14 cellular contexts compared by ENCODE assay signal in the genomic region with DNA sequence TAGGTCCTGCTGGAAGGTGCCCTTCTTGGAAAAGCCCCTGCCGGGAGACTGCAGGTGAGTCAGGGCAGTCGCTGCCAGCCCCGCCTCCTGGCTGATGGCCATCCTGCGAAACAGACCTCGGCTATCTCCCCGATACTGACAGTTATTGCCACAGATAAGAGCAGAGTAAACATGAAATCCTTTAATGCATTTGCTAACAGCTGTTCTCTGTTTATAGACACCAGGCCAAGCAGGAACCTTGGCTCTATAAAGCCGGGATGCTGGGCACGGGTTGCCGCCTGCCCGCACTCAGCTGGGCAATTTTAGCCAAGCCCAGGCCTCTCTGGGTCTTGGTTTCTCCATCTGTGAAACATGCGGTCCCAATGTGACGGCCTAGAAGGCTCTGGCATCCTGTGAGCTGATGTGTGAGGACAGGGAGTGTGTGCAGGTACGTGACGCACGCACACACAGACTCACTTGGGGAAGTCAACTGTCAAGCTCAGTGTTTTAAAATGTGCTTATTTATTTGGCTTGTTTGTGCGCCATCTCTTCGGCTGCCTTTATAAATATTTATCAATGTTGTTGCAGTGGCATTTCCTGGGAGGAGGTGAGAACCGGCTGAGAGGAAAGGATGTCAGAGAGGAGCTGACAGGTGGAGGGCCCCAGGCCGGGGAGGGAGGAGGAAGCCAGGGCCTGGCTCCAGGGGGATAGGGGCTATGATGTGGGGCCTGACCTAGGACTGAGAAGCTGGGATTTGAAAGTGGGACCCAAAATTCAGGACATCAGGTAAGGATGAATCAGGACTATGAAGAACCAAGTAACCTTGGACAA. TPM values are rescaled to one million over a fixed set of nuclear protein-coding genes. Genes with fewer than 3 reads are reported as not detected.
DNase-seq lines count a peak whose midpoint lies in the region; ATAC-seq and TF ChIP-seq lines count a peak whose summit lies in the region.
"Had no signal": no experiment of that assay in that cellular context is flagged by ENCODE, and none has a peak within 500 bp of the region (broad histone marks: within the 10 kb centered on the region; RNA-seq: fewer than 3 reads in every experiment).

No MANE protein-coding gene starts in this region.

- no TSS peak for BruUV-seq in PC-9 (replicated peaks; lab: Mats Ljungman, UMichigan)

- CTCF ChIA-PET in PC-9 (lab: Charles Lee): no interaction called here

- H3K9me3 ChIP-seq in BE2C (no peaks in the 10 kb centered on the region), PC-9 (ENCODE audit: insufficient read depth, low read depth) (no peaks in the 10 kb centered on the region)
- H3K9me3 ChIP-seq: esophagus muscularis mucosa, SJCRH30 had no signal

- H3K9me2 ChIP-seq in PC-9 (ENCODE audit: insufficient read depth): no peaks in the 10 kb centered on the region

- no peaks in the 10 kb centered on the region for H3F3A ChIP-seq in PC-9 (ENCODE audit: insufficient read depth, low read depth)

- 0 out of 2 replicates have a peak overlapping the region, but pooled peaks have one; percentile 16 for H3K4me2 ChIP-seq in PC-9
- H3K4me2 ChIP-seq: KMS-11 had no signal

- intact Hi-C loops in PC-9 (cut with micrococcal nuclease; ENCODE audit: unreplicated experiment): no loop called here

- no peak for TF ChIP-seq CTCF in BE2C (IDR thresholded peaks at IDR 0.05; ENCODE audit: low read depth, low read length)
- no peak for TF ChIP-seq CTCF in PC-9 (conservative IDR thresholded peaks at IDR 0.05)

- H3K27me3 ChIP-seq in BE2C: no peaks in the 10 kb centered on the region
- H3K27me3 ChIP-seq in PC-9 (ENCODE audit: insufficient read depth, low read depth): peaks cover 38% of the 10 kb centered on the region
- H3K27me3 ChIP-seq: esophagus muscularis mucosa, SJCRH30 had no signal

- no peaks in the 10 kb centered on the region for H4K20me1 ChIP-seq in PC-9 (ENCODE audit: insufficient read depth)

- H3K36me3 ChIP-seq in BE2C (no peaks in the 10 kb centered on the region), PC-9 (ENCODE audit: low read depth) (no peaks in the 10 kb centered on the region)
- H3K36me3 ChIP-seq: esophagus muscularis mucosa, SJCRH30 had no signal

- H3K27ac ChIP-seq in PC-9: no peak overlapping the region
- H3K27ac ChIP-seq: esophagus muscularis mucosa, KMS-11, SJCRH30 had no signal

- DNase-seq in BE2C: peak; percentile 75
- peak; percentile 67 for DNase-seq in NCI-H1436 (lab: John Stamatoyannopoulos, UW)
- peak; percentile 64 to 67 for DNase-seq in PC-9
- peak; percentile 65 for DNase-seq in left lobe of liver (ENCODE audit: low spot score)
- no peak for DNase-seq in SKM-1 (lab: John Stamatoyannopoulos, UW; ENCODE audit: unreplicated experiment)
- DNase-seq: amniotic stem cell; stimulated activated naive B cell treated with anti-CD40 and anti-IgM and Interleukin-4, amounts not matched to agents 10 μg/mL and 1 μg/mL and 100 μg/mL, for 72 hours had no signal

- H3K79me2 ChIP-seq in PC-9 (ENCODE audit: low read depth): no peaks in the 10 kb centered on the region

- H3K4me1 ChIP-seq in BE2C (peaks cover 29% of the 10 kb centered on the region), PC-9 (replicated peaks; ENCODE audit: insufficient read depth) (no peaks in the 10 kb centered on the region)

- POLR2A ChIA-PET in PC-9 (lab: Charles Lee; ENCODE audit: unreplicated experiment): interaction anchor here (0.5 kb wide), 1 partner anchor 29 kb away, joined by 7 read pairs; no protein-coding TSS in a partner anchor

- no peak overlapping the region for H2AFZ ChIP-seq in PC-9

- ATAC-seq in left lobe of liver: peak; percentile 70
- ATAC-seq in HG02610 (IDR thresholded peaks at IDR 0.05; ENCODE audit: unreplicated experiment): no peak
- no peak for ATAC-seq in GM18858 (IDR thresholded peaks at IDR 0.05; ENCODE audit: unreplicated experiment)
- ATAC-seq in HG03097 (IDR thresholded peaks at IDR 0.05; ENCODE audit: low FRiP score, unreplicated experiment): no peak
- ATAC-seq: stimulated activated naive B cell treated with anti-CD40 and anti-IgM and Interleukin-4, amounts not matched to agents 10 μg/mL and 1 μg/mL and 100 μg/mL, for 72 hours had no signal

- H3K4me3 ChIP-seq in BE2C (ENCODE audit: low read depth, low read length) (no peak overlapping the region), PC-9 (no peak overlapping the region)
- H3K4me3 ChIP-seq: esophagus muscularis mucosa, SJCRH30 had no signal

RNA-seq across cellular contexts. Expression of a gene that starts 50.8 kb away (rescaled TPM):
- not detected for polyA plus RNA-seq in BE2C (2012; ENCODE audit: insufficient read depth, insufficient read length, low read depth)
- total RNA-seq in PC-9 (2021): not detected in 2 replicates
- total RNA-seq in left lobe of liver: not detected
- total RNA-seq: esophagus muscularis mucosa, SJCRH30 had no signal
- polyA plus RNA-seq: AG04450 had no signal
